Comparison of ENCODE assay signal across 13 cellular contexts in genomic region chr15:51282246-51282645, GRCh38. TPM values are rescaled to one million over a fixed set of nuclear protein-coding genes. Genes with fewer than 3 reads are reported as not detected.
DNase-seq lines count a peak whose midpoint lies in the region; ATAC-seq, FAIRE-seq and TF ChIP-seq lines count a peak whose summit lies in the region.
"Not testable (repeated sequence)": the region's sequence is repeated elsewhere in the genome, so short reads cannot be mapped to it uniquely, and the experiment has no call there.
"Had no signal": no experiment of that assay in that cellular context is flagged by ENCODE, and none has a peak within 500 bp of the region (broad histone marks: within the 10 kb centered on the region; RNA-seq: fewer than 3 reads in every experiment).

No MANE protein-coding gene starts in this region.

- intact Hi-C loops in endothelial cell of umbilical vein (cut with micrococcal nuclease), result loop anchor here (5.0 kb wide), 1 partner anchor 50 kb away; no protein-coding TSS in a partner anchor
- intact Hi-C loops in left cardiac atrium (cut with DNase I), result not testable (repeated sequence)

- H3K27me3 Mint-ChIP-seq in stimulated activated memory B cell treated with anti-CD40 and anti-IgM and Interleukin-4, amounts not matched to agents 10 μg/mL and 1 μg/mL and 100 μg/mL, for 72 hours, result peaks cover 11% of the 10 kb centered on the region

- POLR2A ChIA-PET in endothelial cell of umbilical vein (lab: Charles Lee), result not testable (repeated sequence)

- H3K4me3 Mint-ChIP-seq in stimulated activated memory B cell treated with anti-CD40 and anti-IgM and Interleukin-4, amounts not matched to agents 10 μg/mL and 1 μg/mL and 100 μg/mL, for 72 hours, result not testable (repeated sequence)

- H3K27ac ChIP-seq in GM23248; endothelial cell of umbilical vein (ENCODE audit: insufficient read depth, low read depth, low read length): not testable (repeated sequence)
- H3K27ac ChIP-seq in WERI-Rb-1, result peak overlapping the region; percentile 43

- H3K4me1 ChIP-seq in GM23248 (ENCODE audit: insufficient read depth); endothelial cell of umbilical vein (ENCODE audit: control insufficient read depth, extremely low read depth, insufficient read depth, low read length): not testable (repeated sequence)

- peaks cover 11% of the 10 kb centered on the region for H3K4me1 Mint-ChIP-seq in stimulated activated memory B cell treated with anti-CD40 and anti-IgM and Interleukin-4, amounts not matched to agents 10 μg/mL and 1 μg/mL and 100 μg/mL, for 72 hours

- not testable (repeated sequence) for H3F3A ChIP-seq in GM23248 (ENCODE audit: insufficient read depth)

- not testable (repeated sequence) for H3K36me3 ChIP-seq in GM23248 (ENCODE audit: low read depth); WERI-Rb-1; endothelial cell of umbilical vein (ENCODE audit: control insufficient read depth in 2 of 2, extremely low read depth in 1 of 2, insufficient read depth in 2 of 2, low read length in 2 of 2)

- TF ChIP-seq CTCF in AG10803 (conservative IDR thresholded peaks at IDR 0.05; ENCODE audit: low read length); WERI-Rb-1 (IDR thresholded peaks at IDR 0.05; ENCODE audit: low read depth, low read length); endothelial cell of umbilical vein (IDR thresholded peaks at IDR 0.05; ENCODE audit: extremely low read depth in 1 of 2, insufficient read depth in 1 of 2, low read depth in 1 of 2, low read length in 2 of 2): not testable (repeated sequence)

- H4K20me1 ChIP-seq in GM23248 (ENCODE audit: insufficient read depth); endothelial cell of umbilical vein (replicated peaks; ENCODE audit: control insufficient read depth, extremely low read depth, insufficient read depth, low read length): not testable (repeated sequence)

- H3K36me3 Mint-ChIP-seq in stimulated activated memory B cell treated with anti-CD40 and anti-IgM and Interleukin-4, amounts not matched to agents 10 μg/mL and 1 μg/mL and 100 μg/mL, for 72 hours, result not testable (repeated sequence)

- not testable (repeated sequence) for H3K79me2 ChIP-seq in GM23248 (ENCODE audit: insufficient read depth); endothelial cell of umbilical vein (ENCODE audit: control insufficient read depth, insufficient read depth, low read length)

- not testable (repeated sequence) for H3K9me2 ChIP-seq in GM23248 (ENCODE audit: insufficient read depth)

- H3K27me3 ChIP-seq in GM23248 (replicated peaks; ENCODE audit: insufficient read depth); WERI-Rb-1 (ENCODE audit: insufficient read depth, low read depth, severe bottlenecking): not testable (repeated sequence)
- H3K27me3 ChIP-seq in endothelial cell of umbilical vein (ENCODE audit: control insufficient read depth in 2 of 2, insufficient read depth in 2 of 2, low read length in 2 of 2), result peaks cover 70 to 76% of the 10 kb centered on the region in 2 experiments

- BruUV-seq in endothelial cell of umbilical vein (replicated peaks; lab: Mats Ljungman, UMichigan), result not testable (repeated sequence)

- H3K4me2 ChIP-seq in GM23248 (ENCODE audit: unreplicated experiment); endothelial cell of umbilical vein (ENCODE audit: insufficient read depth, low read length): not testable (repeated sequence)

- CTCF ChIA-PET in endothelial cell of umbilical vein (lab: Charles Lee), result interaction anchor here (0.9 to 6.1 kb wide), 16 partner anchors 16 to 217 kb away, joined by 3 to 230 read pairs (median 12); no protein-coding TSS in a partner anchor

- TF ChIP-seq POLR2A in endothelial cell of umbilical vein (IDR thresholded peaks at IDR 0.05; ENCODE audit: low read depth, low read length), result not testable (repeated sequence)

- not testable (repeated sequence) for H3K9me3 ChIP-seq in GM23248 (ENCODE audit: low read depth); WERI-Rb-1 (ENCODE audit: severe bottlenecking); endothelial cell of umbilical vein (replicated peaks; ENCODE audit: control insufficient read depth, insufficient read depth, low read length)

- DNase-seq in AG10803 (ENCODE audit: low read depth) (peak; percentile 25), GM23248 (peak; percentile 40), NCI-H2171 treated with DMSO at 0.1 percent for 48 hours (lab: John Stamatoyannopoulos, UW) (peak; percentile 61), WERI-Rb-1 (peak; percentile 24), endothelial cell of umbilical vein (ENCODE audit: low read depth, low spot score) (peak; percentile 8), myocyte (ENCODE audit: low read depth) (peak; percentile 34)
- not testable (repeated sequence) for DNase-seq in left cardiac atrium

- not testable (repeated sequence) for H2AFZ ChIP-seq in GM23248; endothelial cell of umbilical vein (ENCODE audit: low read depth, low read length)

- in situ Hi-C loops in GM23248 (cut with MboI), result not testable (repeated sequence)

- 61 to 66% methylated on average over 2 of the region's 2 CpGs for WGBS in GM23248 (ENCODE audit: low coverage in 1 of 2, low lambda C conversion rate in 2 of 2, missing lambda C conversion rate in 2 of 2), 2 experiments

- not testable (repeated sequence) for H3K9me3 Mint-ChIP-seq in stimulated activated memory B cell treated with anti-CD40 and anti-IgM and Interleukin-4, amounts not matched to agents 10 μg/mL and 1 μg/mL and 100 μg/mL, for 72 hours

- ATAC-seq in left cardiac atrium, result peak; percentile 31 to 48
- ATAC-seq in stimulated activated memory B cell treated with anti-CD40 and anti-IgM and Interleukin-4, amounts not matched to agents 10 μg/mL and 1 μg/mL and 100 μg/mL, for 72 hours, result not testable (repeated sequence)

- dilution Hi-C loops in endothelial cell of umbilical vein (cut with MboI; ENCODE audit: extremely low pct_ligation_motif_present, low sequenced_read_pairs), result not testable (repeated sequence)

- H3K9ac ChIP-seq in GM23248; endothelial cell of umbilical vein (replicated peaks; ENCODE audit: extremely low read depth, insufficient read depth, low read length): not testable (repeated sequence)

- not testable (repeated sequence) for FAIRE-seq in endothelial cell of umbilical vein (lab: Jason Lieb, UNC)

- not testable (repeated sequence) for H3K4me3 ChIP-seq in AG10803 (ENCODE audit: low read length); GM23248; WERI-Rb-1 (ENCODE audit: low read depth, low read length); endothelial cell of umbilical vein (replicated peaks in 1 of 3; ENCODE audit: insufficient read depth in 1 of 3, low read depth in 1 of 3, low read length in 3 of 3)

- not testable (repeated sequence) for H3K9me1 ChIP-seq in endothelial cell of umbilical vein (replicated peaks; ENCODE audit: control insufficient read depth, extremely low read depth, insufficient read depth, low read length)

- H3K27ac Mint-ChIP-seq in stimulated activated memory B cell treated with anti-CD40 and anti-IgM and Interleukin-4, amounts not matched to agents 10 μg/mL and 1 μg/mL and 100 μg/mL, for 72 hours, result peak overlapping the region; percentile 18

RNA-seq across cellular contexts. Expression of gene CYP19A1, which starts 56.1 kb away (rescaled TPM):
- 0.51 and 0.76 TPM in 2 replicates for total RNA-seq in GM23248 (2014; rRNA removed; shearing (Covaris generic))
- polyA plus RNA-seq in GM23248 (2016; fragmentation: Nextera tagmentation; extraction: Ambion mirVana) (0.85 and 1.2 TPM in 2 replicates), endothelial cell of umbilical vein (not detected in 2 replicates)
- total RNA-seq in endothelial cell of umbilical vein (not detected in 2 replicates), left cardiac atrium (under 1 TPM; 0.56 to 0.86 TPM), myocyte (1.3 and 5.8 TPM in 2 replicates)
- not detected in 2 replicates for polyA plus RNA-seq in endothelial cell of umbilical vein (2011; cell fraction: cytosol; rRNA removed)
- not detected in 2 replicates for polyA plus RNA-seq in endothelial cell of umbilical vein (2011; cell fraction: nucleus; rRNA removed)
- polyA plus RNA-seq in endothelial cell of umbilical vein (2012), result not detected in 2 replicates
- polyA minus RNA-seq in endothelial cell of umbilical vein, result not detected in 2 replicates
- not detected for polyA minus RNA-seq in endothelial cell of umbilical vein (2011; cell fraction: cytosol; rRNA and poly(A)+ RNA removed)
- polyA minus RNA-seq in endothelial cell of umbilical vein (2011; cell fraction: nucleus; rRNA and poly(A)+ RNA removed), result not detected in 2 replicates
- 0.26 TPM for polyA plus RNA-seq in myocyte (2012)
- total RNA-seq: A172; activated naive CD4-positive, alpha-beta T cell treated with anti-CD3 and anti-CD28 coated beads for 36 hours; colonic mucosa had no signal

RNA-seq across cellular contexts. Expression of gene GLDN, which starts 59.2 kb away (rescaled TPM):
- total RNA-seq in GM23248 (2014; rRNA removed; shearing (Covaris generic)), result 0.25 and 2.8 TPM in 2 replicates
- polyA plus RNA-seq in GM23248 (2016; fragmentation: Nextera tagmentation; extraction: Ambion mirVana) (0.27 and 0.29 TPM in 2 replicates), endothelial cell of umbilical vein (not detected in 2 replicates)
- total RNA-seq in endothelial cell of umbilical vein (not detected in 2 replicates), left cardiac atrium (1 to 10 TPM; 1.5 to 9.1 TPM), myocyte (0.32 TPM in 1 of 2 replicates, not detected in the other)
- polyA plus RNA-seq in endothelial cell of umbilical vein (2011; cell fraction: cytosol; rRNA removed), result not detected in 2 replicates
- not detected in 2 replicates for polyA plus RNA-seq in endothelial cell of umbilical vein (2011; cell fraction: nucleus; rRNA removed)
- polyA plus RNA-seq in endothelial cell of umbilical vein (2012), result not detected in 2 replicates
- polyA minus RNA-seq in endothelial cell of umbilical vein, result not detected in 2 replicates
- not detected for polyA minus RNA-seq in endothelial cell of umbilical vein (2011; cell fraction: cytosol; rRNA and poly(A)+ RNA removed)
- polyA minus RNA-seq in endothelial cell of umbilical vein (2011; cell fraction: nucleus; rRNA and poly(A)+ RNA removed), result not detected in 2 replicates
- polyA plus RNA-seq in myocyte (2012), result 0.13 TPM
- total RNA-seq: activated naive CD4-positive, alpha-beta T cell treated with anti-CD3 and anti-CD28 coated beads for 36 hours; activated T-helper 1 cell treated with anti-CD3 and anti-CD28 coated beads, Interleukin-12 subunit alpha, Interleukin-12 subunit beta, Interleukin-2, Interleukin-4 antibody, amounts not matched to agents 30 ng/mL and 10 ng/mL and 1 ng/mL, durations not matched to agents 14 hours and 24 hours and 36 hours; SK-MEL-5 had no signal
